In the genomic region with DNA sequence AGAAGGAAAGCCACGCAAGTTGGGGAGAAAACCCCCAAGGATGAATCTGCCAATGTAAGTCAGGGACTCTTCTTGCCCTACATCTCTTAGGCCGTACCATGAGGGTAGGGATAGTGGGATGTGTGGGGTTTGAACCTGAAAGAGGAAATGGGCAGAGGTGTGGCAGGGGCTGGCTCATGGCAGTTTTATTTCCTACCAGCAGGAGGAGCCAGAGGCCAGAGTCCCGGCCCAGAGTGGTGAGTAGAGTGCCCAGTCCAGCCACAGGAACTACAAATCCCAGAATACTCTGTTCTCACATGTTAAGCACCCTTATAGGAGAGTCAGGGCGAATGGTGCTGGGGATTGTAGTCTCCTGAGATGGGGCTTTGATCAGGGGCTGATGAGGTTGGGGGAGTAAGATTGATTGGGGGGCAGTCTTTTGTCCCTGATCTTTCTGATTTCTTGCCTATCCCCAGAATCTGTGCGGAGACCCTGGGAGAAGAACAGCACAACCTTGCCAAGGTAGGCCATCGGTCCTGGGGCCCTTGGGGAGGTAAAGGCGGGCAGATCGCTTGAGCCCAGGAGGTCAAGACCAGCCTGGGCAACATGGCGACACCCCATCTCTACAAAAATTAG, we compare ENCODE assay signal across 8 cellular contexts. TPM values are rescaled to one million over a fixed set of nuclear protein-coding genes. Genes with fewer than 3 reads are reported as not detected.
DNase-seq lines count a peak whose midpoint lies in the region; ATAC-seq, FAIRE-seq and TF ChIP-seq lines count a peak whose summit lies in the region.

No MANE protein-coding gene starts in this region.

- no peaks in the 10 kb centered on the region for H3K27me3 ChIP-seq in A673 (replicated peaks; ENCODE audit: insufficient read depth, low read depth, low read length, poor library complexity)

- H3K9me3 ChIP-seq in A673 (ENCODE audit: low read depth, low read length, poor library complexity, severe bottlenecking) (no peaks in the 10 kb centered on the region), kidney (ENCODE audit: control insufficient read depth in 1 of 2, low read length in 2 of 2) (no peaks in the 10 kb centered on the region)

- H3K4me3 ChIP-seq in A673 (ENCODE audit: low read depth, low read length, poor library complexity, severe bottlenecking) = no peak overlapping the region
- no peak overlapping the region for H3K4me3 ChIP-seq in kidney (ENCODE audit: low read length in 2 of 2)

- intact Hi-C loops in A673 (cut with micrococcal nuclease; ENCODE audit: unreplicated experiment) = loop anchor here (1.0 kb wide), 2 partner anchors 120 to 170 kb away; no protein-coding TSS in a partner anchor
- intact Hi-C loops in kidney (cut with DNase I) = no loop called here

- ATAC-seq in GM18520 (IDR thresholded peaks at IDR 0.05; ENCODE audit: unreplicated experiment) = peak; percentile 48
- peak; percentile 78 for ATAC-seq in HG03432 (IDR thresholded peaks at IDR 0.05; ENCODE audit: unreplicated experiment)

- FAIRE-seq in kidney (lab: Jason Lieb, UNC) = peak; percentile 33

- H3K9ac ChIP-seq in kidney (ENCODE audit: low read length in 2 of 2) = no peak overlapping the region

- H3K36me3 ChIP-seq in A673 (ENCODE audit: insufficient read depth, low read length, poor library complexity, severe bottlenecking) (peaks cover 30% of the 10 kb centered on the region), kidney (ENCODE audit: control insufficient read depth in 1 of 2, insufficient read depth in 2 of 2, low read length in 2 of 2) (peaks cover 6 to 13% of the 10 kb centered on the region in 2 donors)

- TF ChIP-seq CTCF in A673 (conservative IDR thresholded peaks at IDR 0.05; ENCODE audit: low read depth, low read length) = peak; percentile 92
- peak; percentile 92 for TF ChIP-seq CTCF in kidney (IDR thresholded peaks at IDR 0.05; ENCODE audit: borderline replicate concordance, extremely low read depth, insufficient read depth)

- no peak overlapping the region for H3K27ac ChIP-seq in A673 (ENCODE audit: low read depth, low read length, poor library complexity, severe bottlenecking)
- peak overlapping the region; percentile 33 for H3K27ac ChIP-seq in caudate nucleus (ENCODE audit: low read depth, low read length)
- H3K27ac ChIP-seq in kidney (ENCODE audit: low read depth in 2 of 2, low read length in 2 of 2) = no peak overlapping the region

- peak; percentile 93 for DNase-seq in A673 (ENCODE audit: low spot score)
- DNase-seq in NCI-H460 (ENCODE audit: extremely low read depth, low read depth) = peak; percentile 84
- peak; percentile 48 for DNase-seq in activated CD4-positive, CD25-positive, alpha-beta regulatory T cell treated with anti-CD3 and anti-CD28 coated beads, Interleukin-2, amount 50 U/mL, for 16 hours (ENCODE audit: low read depth, low spot score)
- peak in 58 of 61 donors; percentile 16 to 87 (median 56) for DNase-seq in caudate nucleus (lab: John Stamatoyannopoulos, UW)
- DNase-seq in kidney = peak; percentile 87
- DNase-seq in stimulated activated CD4-positive, alpha-beta T cell treated with anti-CD3 and anti-CD28 coated beads, Interleukin-1b, Interleukin-23, amount 100 ng/mL, for 1 hour (ENCODE audit: low read depth in 2 of 2) = peak; percentile 33 to 42

- CTCF ChIA-PET in A673 (lab: Charles Lee) = no interaction called here

- POLR2A ChIA-PET in A673 (lab: Charles Lee; ENCODE audit: low non-redundant PET) = no interaction called here

- peaks cover 6% of the 10 kb centered on the region for H3K4me1 ChIP-seq in A673 (ENCODE audit: insufficient read depth, low read length, poor library complexity, severe bottlenecking)
- H3K4me1 ChIP-seq in kidney (ENCODE audit: control insufficient read depth in 1 of 2, insufficient read depth in 1 of 2, low read depth in 1 of 2, low read length in 2 of 2) = peaks cover 0 to 3% of the 10 kb centered on the region in 2 donors

- no TSS peak for BruUV-seq in A673 (replicated peaks; lab: Mats Ljungman, UMichigan)

RNA-seq across cellular contexts. Expression of a gene that starts 16.5 kb away (rescaled TPM):
- total RNA-seq in A673 (2021) (89.6 and 102 TPM in 2 replicates), kidney (105 TPM)
- 45.4 and 50.3 TPM in 2 replicates for total RNA-seq in NCI-H460 (2014; rRNA removed; shearing (Covaris generic))
- polyA plus RNA-seq in NCI-H460 (2014; cell fraction: nucleus; rRNA removed) = 44.4 and 44.5 TPM in 2 replicates
- polyA plus RNA-seq in kidney (ENCODE audit: insufficient read depth, low read depth, low replicate concordance) = 36.3 TPM

RNA-seq across cellular contexts. Expression of a gene that starts 25.5 kb away (rescaled TPM):
- total RNA-seq in A673 (2021) (0.80 and 1.6 TPM in 2 replicates), kidney (2.2 TPM)
- total RNA-seq in NCI-H460 (2014; rRNA removed; shearing (Covaris generic)) = 1.6 and 2.0 TPM in 2 replicates
- polyA plus RNA-seq in NCI-H460 (2014; cell fraction: nucleus; rRNA removed) = 1.6 and 3.0 TPM in 2 replicates
- polyA plus RNA-seq in kidney (ENCODE audit: insufficient read depth, low read depth, low replicate concordance) = 0.69 TPM

RNA-seq across cellular contexts. Expression of a gene that starts 26.9 kb away (rescaled TPM):
- total RNA-seq in A673 (2021) = 6.6 and 9.1 TPM in 2 replicates
- total RNA-seq in NCI-H460 (2014; rRNA removed; shearing (Covaris generic)) = 0.79 and 1.6 TPM in 2 replicates
- polyA plus RNA-seq in NCI-H460 (2014; cell fraction: nucleus; rRNA removed) = 1.6 TPM in 1 of 2 replicates, not detected in the other
- 7.3 TPM for total RNA-seq in kidney
- polyA plus RNA-seq in kidney (ENCODE audit: insufficient read depth, low read depth, low replicate concordance) = 8.2 TPM

RNA-seq across cellular contexts. Expression of a gene that starts 56.0 kb away (rescaled TPM):
- total RNA-seq in A673 (2021) (1.0 and 1.9 TPM in 2 replicates), kidney (0.98 TPM)
- total RNA-seq in NCI-H460 (2014; rRNA removed; shearing (Covaris generic)) = 1.7 and 1.9 TPM in 2 replicates
- 0.08 and 0.13 TPM in 2 replicates for polyA plus RNA-seq in NCI-H460 (2014; cell fraction: nucleus; rRNA removed)
- polyA plus RNA-seq in kidney (ENCODE audit: insufficient read depth, low read depth, low replicate concordance) = 0.73 TPM

Comparison
In these comparisons a context has a peak if more than half of its experiments do, and no peak if none do; other contexts are left out.
1. DNase-seq: peak in every context shown above with its lines; median percentile 93 in A673; 87 in kidney; 84 in NCI-H460; 56 in caudate nucleus; 48 in activated CD4-positive, CD25-positive, alpha-beta regulatory T cell treated with anti-CD3 and anti-CD28 coated beads, Interleukin-2, amount 50 U/mL, for 16 hours; 38 in stimulated activated CD4-positive, alpha-beta T cell treated with anti-CD3 and anti-CD28 coated beads, Interleukin-1b, Interleukin-23, amount 100 ng/mL, for 1 hour.